Comparison of ENCODE assay signal across 8 cellular contexts in the genomic region with DNA sequence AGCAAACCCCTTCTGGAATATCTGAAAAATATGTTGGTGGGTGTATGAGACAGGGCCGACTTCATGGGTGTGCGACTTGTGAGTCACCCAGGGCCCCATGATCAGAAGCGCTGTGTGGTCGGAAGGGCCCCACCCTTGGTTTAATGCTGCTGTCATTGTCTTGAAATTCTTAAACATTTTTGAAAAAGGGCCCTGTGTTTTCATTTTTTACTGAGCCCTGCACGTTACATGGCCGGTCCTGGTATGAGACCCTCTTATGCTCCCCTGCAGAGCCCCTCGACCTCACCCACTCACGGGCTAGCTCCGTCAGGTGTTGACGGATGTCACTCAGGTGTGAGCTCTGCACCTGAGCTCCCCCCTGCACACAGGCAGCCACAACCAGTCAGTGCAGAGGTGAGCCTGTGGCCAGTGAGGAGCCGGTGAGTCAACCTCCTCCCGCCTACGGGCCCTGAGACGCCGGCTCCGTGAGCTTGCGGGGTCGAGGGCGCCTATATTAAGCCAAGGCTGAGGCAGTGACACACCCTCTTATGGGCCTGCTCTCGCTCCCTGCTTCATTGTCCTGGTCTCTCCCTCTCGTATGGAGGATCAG. TPM values are rescaled to one million over a fixed set of nuclear protein-coding genes. Genes with fewer than 3 reads are reported as not detected.
A peak's percentile ranks its signal among the peaks of the same experiment; 100 is the strongest.
DNase-seq lines count a peak whose midpoint lies in the region; ATAC-seq and TF ChIP-seq lines count a peak whose summit lies in the region.

No MANE protein-coding gene starts in this region.

- H3K27ac ChIP-seq in CD4-positive, alpha-beta T cell (ENCODE audit: low read depth, low read length): peak overlapping the region; percentile 30

- H3K27me3 Mint-ChIP-seq in CD4-positive, alpha-beta T cell: no peaks in the 10 kb centered on the region
- H3K27me3 Mint-ChIP-seq in T-cell: peaks cover 0 to 3% of the 10 kb centered on the region in 2 donors
- peaks cover 10% of the 10 kb centered on the region for H3K27me3 Mint-ChIP-seq in activated naive CD8-positive, alpha-beta T cell treated with anti-CD3 and anti-CD28 coated beads, Interleukin-2, amount 50 U/mL, for 24 hours
- no peaks in the 10 kb centered on the region for H3K27me3 Mint-ChIP-seq in natural killer cell treated with Interleukin-12 subunit alpha and Interleukin-12 subunit beta and Interleukin-15 and Interleukin-18, amount 100 ng/mL, for 72 hours

- H3K27me3 ChIP-seq in CD4-positive, alpha-beta T cell (ENCODE audit: control insufficient read depth, insufficient read depth, low read length): no peaks in the 10 kb centered on the region

- no peak for TF ChIP-seq CTCF in CD4-positive, alpha-beta T cell (IDR thresholded peaks at IDR 0.05)

- peak overlapping the region; percentile 44 for H3K4me3 Mint-ChIP-seq in CD4-positive, alpha-beta T cell
- peak overlapping the region; percentile 52 to 72 (median 66) for H3K4me3 Mint-ChIP-seq in T-cell
- H3K4me3 Mint-ChIP-seq in activated naive CD8-positive, alpha-beta T cell treated with anti-CD3 and anti-CD28 coated beads, Interleukin-2, amount 50 U/mL, for 24 hours: peak overlapping the region; percentile 61
- H3K4me3 Mint-ChIP-seq in natural killer cell treated with Interleukin-12 subunit alpha and Interleukin-12 subunit beta and Interleukin-15 and Interleukin-18, amount 100 ng/mL, for 72 hours: peak overlapping the region; percentile 54

- H3K4me1 Mint-ChIP-seq in CD4-positive, alpha-beta T cell (ENCODE audit: low read depth): peaks cover 21% of the 10 kb centered on the region
- H3K4me1 Mint-ChIP-seq in T-cell: peaks cover 23 to 43% (median 31%) of the 10 kb centered on the region in 3 donors
- H3K4me1 Mint-ChIP-seq in activated naive CD8-positive, alpha-beta T cell treated with anti-CD3 and anti-CD28 coated beads, Interleukin-2, amount 50 U/mL, for 24 hours: peaks cover 32% of the 10 kb centered on the region
- H3K4me1 Mint-ChIP-seq in natural killer cell treated with Interleukin-12 subunit alpha and Interleukin-12 subunit beta and Interleukin-15 and Interleukin-18, amount 100 ng/mL, for 72 hours (ENCODE audit: low read depth in 2 of 2): peaks cover 11 to 18% of the 10 kb centered on the region in 2 donors

- peak; percentile 48 to 77 (median 69) for DNase-seq in CD4-positive, alpha-beta T cell
- DNase-seq in T-cell (peak; percentile 44 to 80 (median 60)), NCI-H524 (lab: John Stamatoyannopoulos, UW) (no peak), Right ventricle myocardium inferior (ENCODE audit: missing footprints) (no peak), NCI-H1930 (lab: John Stamatoyannopoulos, UW) (no peak)
- peak; percentile 83 for DNase-seq in activated naive CD8-positive, alpha-beta T cell treated with anti-CD3 and anti-CD28 coated beads, Interleukin-2, amount 50 U/mL, for 24 hours
- no peak for DNase-seq in natural killer cell treated with Interleukin-12 subunit alpha and Interleukin-12 subunit beta and Interleukin-15 and Interleukin-18, amount 100 ng/mL, for 72 hours (ENCODE audit: low spot score)

- H3K9me3 Mint-ChIP-seq in CD4-positive, alpha-beta T cell: no peaks in the 10 kb centered on the region
- H3K9me3 Mint-ChIP-seq in T-cell: no peaks in the 10 kb centered on the region
- H3K9me3 Mint-ChIP-seq in activated naive CD8-positive, alpha-beta T cell treated with anti-CD3 and anti-CD28 coated beads, Interleukin-2, amount 50 U/mL, for 24 hours: no peaks in the 10 kb centered on the region
- H3K9me3 Mint-ChIP-seq in natural killer cell treated with Interleukin-12 subunit alpha and Interleukin-12 subunit beta and Interleukin-15 and Interleukin-18, amount 100 ng/mL, for 72 hours: no peaks in the 10 kb centered on the region

- POLR2A ChIA-PET in CD4-positive, alpha-beta T cell (lab: Charles Lee): interaction anchor here (0.8 to 3.5 kb wide), 4 partner anchors 15 to 58 kb away, joined by 3 to 54 read pairs (median 3); partner anchors contain the start of gene GADD45B
- POLR2A ChIA-PET in T-cell (lab: Charles Lee): interaction anchor here in 1 of 2 donors (0.5 to 2.2 kb wide), 3 partner anchors 26 to 49 kb away, joined by 3 to 21 read pairs (median 6); partner anchors contain the start of gene GADD45B

- ATAC-seq in CD4-positive, alpha-beta T cell (ENCODE audit: poor library complexity): peak; percentile 78
- ATAC-seq in T-cell (replicated peaks in 1 of 4): peak; percentile 79 to 92 (median 92)
- ATAC-seq in activated naive CD8-positive, alpha-beta T cell treated with anti-CD3 and anti-CD28 coated beads, Interleukin-2, amount 50 U/mL, for 24 hours: peak; percentile 98
- ATAC-seq in natural killer cell treated with Interleukin-12 subunit alpha and Interleukin-12 subunit beta and Interleukin-15 and Interleukin-18, amount 100 ng/mL, for 72 hours: peak; percentile 66 to 84
- no peak for ATAC-seq in Right ventricle myocardium inferior
- no peak for ATAC-seq in GM19452 (IDR thresholded peaks at IDR 0.05; ENCODE audit: unreplicated experiment)

- intact Hi-C loops in CD4-positive, alpha-beta T cell (cut with DNase I, micrococcal nuclease): loop anchor here in 1 of 2 experiments (2.0 kb wide), 1 partner anchor 25 kb away; no protein-coding TSS in a partner anchor
- intact Hi-C loops in Right ventricle myocardium inferior (cut with DNase I): no loop called here

- no peaks in the 10 kb centered on the region for H3K9me3 ChIP-seq in CD4-positive, alpha-beta T cell (ENCODE audit: control insufficient read depth, low read length)

- no peaks in the 10 kb centered on the region for H3K36me3 Mint-ChIP-seq in CD4-positive, alpha-beta T cell (ENCODE audit: low read depth)
- no peaks in the 10 kb centered on the region for H3K36me3 Mint-ChIP-seq in T-cell
- no peaks in the 10 kb centered on the region for H3K36me3 Mint-ChIP-seq in activated naive CD8-positive, alpha-beta T cell treated with anti-CD3 and anti-CD28 coated beads, Interleukin-2, amount 50 U/mL, for 24 hours (ENCODE audit: low read depth)
- H3K36me3 Mint-ChIP-seq in natural killer cell treated with Interleukin-12 subunit alpha and Interleukin-12 subunit beta and Interleukin-15 and Interleukin-18, amount 100 ng/mL, for 72 hours: no peaks in the 10 kb centered on the region

- CTCF ChIA-PET in CD4-positive, alpha-beta T cell (lab: Charles Lee): interaction anchor here (1.0 to 2.3 kb wide), 6 partner anchors 9 to 133 kb away, joined by 4 to 10 read pairs (median 4); no protein-coding TSS in a partner anchor
- CTCF ChIA-PET in T-cell (lab: Charles Lee): interaction anchor here in 1 of 2 donors (0.9 to 1.1 kb wide), 3 partner anchors 28 to 110 kb away, joined by 3 to 6 read pairs (median 4); partner anchors contain the start of gene GADD45B

- peak overlapping the region; percentile 89 for H3K27ac Mint-ChIP-seq in CD4-positive, alpha-beta T cell
- H3K27ac Mint-ChIP-seq in T-cell: peak overlapping the region; percentile 96 to 97
- H3K27ac Mint-ChIP-seq in activated naive CD8-positive, alpha-beta T cell treated with anti-CD3 and anti-CD28 coated beads, Interleukin-2, amount 50 U/mL, for 24 hours: peak overlapping the region; percentile 71
- peak overlapping the region; percentile 73 to 76 for H3K27ac Mint-ChIP-seq in natural killer cell treated with Interleukin-12 subunit alpha and Interleukin-12 subunit beta and Interleukin-15 and Interleukin-18, amount 100 ng/mL, for 72 hours

RNA-seq across cellular contexts. Expression of gene GADD45B, which starts 27.7 kb away (rescaled TPM):
- 100 to 1,000 TPM; 284 to 285 TPM for total RNA-seq in CD4-positive, alpha-beta T cell
- total RNA-seq in T-cell: 100 to 1,000 TPM in 3 of 5 donors, 10 to 100 TPM in 2; 76.5 to 174 (median 102) TPM
- total RNA-seq in natural killer cell treated with Interleukin-12 subunit alpha and Interleukin-12 subunit beta and Interleukin-15 and Interleukin-18, amount 100 ng/mL, for 72 hours: 100 to 1,000 TPM; 233 to 784 TPM
- 39.8 TPM for total RNA-seq in Right ventricle myocardium inferior

RNA-seq across cellular contexts. Expression of gene LMNB2, which starts 46.9 kb away (rescaled TPM):
- total RNA-seq in CD4-positive, alpha-beta T cell: 1 to 10 TPM; 9.7 to 10.0 TPM
- 10 to 100 TPM; 15.7 to 26.7 (median 24.7) TPM for total RNA-seq in T-cell
- total RNA-seq in natural killer cell treated with Interleukin-12 subunit alpha and Interleukin-12 subunit beta and Interleukin-15 and Interleukin-18, amount 100 ng/mL, for 72 hours: 100 to 1,000 TPM in 1 of 2 donors, 10 to 100 TPM in 1; 74.9 to 165 TPM
- total RNA-seq in Right ventricle myocardium inferior: 19.2 TPM

Comparison
In these comparisons a context has a peak if more than half of its experiments do, and no peak if none do; other contexts are left out.
1. ATAC-seq: peak in CD4-positive, alpha-beta T cell (single experiment), T-cell (4 of 4), activated naive CD8-positive, alpha-beta T cell treated with anti-CD3 and anti-CD28 coated beads, Interleukin-2, amount 50 U/mL, for 24 hours (single experiment) and natural killer cell treated with Interleukin-12 subunit alpha and Interleukin-12 subunit beta and Interleukin-15 and Interleukin-18, amount 100 ng/mL, for 72 hours (2 of 2); none in Right ventricle myocardium inferior (single experiment) and GM19452 (single experiment).
2. DNase-seq: peak in CD4-positive, alpha-beta T cell (10 of 10), T-cell (34 of 34) and activated naive CD8-positive, alpha-beta T cell treated with anti-CD3 and anti-CD28 coated beads, Interleukin-2, amount 50 U/mL, for 24 hours (single experiment); none in natural killer cell treated with Interleukin-12 subunit alpha and Interleukin-12 subunit beta and Interleukin-15 and Interleukin-18, amount 100 ng/mL, for 72 hours (single experiment), NCI-H524 (0 of 2), Right ventricle myocardium inferior (single experiment) and NCI-H1930 (0 of 2).
3. Peak in every context shown above with its lines, with median percentiles within 50 percentile points of each other: H3K27ac Mint-ChIP-seq and H3K4me3 Mint-ChIP-seq.